ENCODE assay signal across 19 cellular contexts in genomic region chr3:11919390-11919789, GRCh38.
DNase-seq lines count a peak whose midpoint lies in the region; ATAC-seq and TF ChIP-seq lines count a peak whose summit lies in the region.
"Had no signal": no experiment of that assay in that cellular context is flagged by ENCODE, and none has a peak within 500 bp of the region (broad histone marks: within the 10 kb centered on the region; RNA-seq: fewer than 3 reads in every experiment).

No MANE protein-coding gene starts in this region.

- peaks cover 4% of the 10 kb centered on the region for H3K9me2 ChIP-seq in GM23338 (ENCODE audit: insufficient read depth)

- H3F3A ChIP-seq in GM23338 (replicated peaks; ENCODE audit: low read depth) = no peaks in the 10 kb centered on the region

- H4K20me1 ChIP-seq in GM23338 (replicated peaks; ENCODE audit: insufficient read depth) = no peaks in the 10 kb centered on the region
- H4K20me1 ChIP-seq: BLaER1 treated with 17β-estradiol and CSF1 and Interleukin-3, amounts not matched to agents 10 nM and 100 nM had no signal

- peaks cover 20% of the 10 kb centered on the region for H3K4me1 Mint-ChIP-seq in GM23338
- H3K4me1 Mint-ChIP-seq in osteocyte (ENCODE audit: unreplicated experiment) = no peaks in the 10 kb centered on the region
- H3K4me1 Mint-ChIP-seq in endothelial cell (ENCODE audit: unreplicated experiment) = no peaks in the 10 kb centered on the region
- H3K4me1 Mint-ChIP-seq: CD8-positive, alpha-beta memory T cell had no signal

- no peak overlapping the region for H3K27ac Mint-ChIP-seq in GM23338
- no peak overlapping the region for H3K27ac Mint-ChIP-seq in osteocyte (ENCODE audit: unreplicated experiment)
- no peak overlapping the region for H3K27ac Mint-ChIP-seq in endothelial cell (ENCODE audit: unreplicated experiment)

- H3K79me2 ChIP-seq in GM23338 (replicated peaks; ENCODE audit: insufficient read depth) = no peaks in the 10 kb centered on the region

- DNase-seq in NCI-H345 (lab: John Stamatoyannopoulos, UW) (peak; percentile 24), NCI-H345 treated with DMSO at 0.1 percent for 48 hours (lab: John Stamatoyannopoulos, UW; ENCODE audit: unreplicated experiment) (no peak), GM23338 (ENCODE audit: low spot score) (peak; percentile 51), SK-N-DZ (ENCODE audit: low spot score) (peak; percentile 61), osteocyte (ENCODE audit: extremely low spot score, unreplicated experiment) (peak; percentile 73), DMS114 treated with DMSO at 0.1 percent for 48 hours (lab: John Stamatoyannopoulos, UW; ENCODE audit: unreplicated experiment) (no peak), endothelial cell (ENCODE audit: low spot score) (no peak)
- DNase-seq: CD8-positive, alpha-beta memory T cell; GF-D8; IMR-90; Karpas-422; MM.1S; NCI-H1105; NCI-H1930; NCI-H526; RPMI8226; SIG-M5 had no signal

- H3K27me3 Mint-ChIP-seq in GM23338 (ENCODE audit: insufficient read depth, low read depth, poor library complexity) (peaks cover 5% of the 10 kb centered on the region), osteocyte (ENCODE audit: unreplicated experiment) (peaks cover 24% of the 10 kb centered on the region), endothelial cell (ENCODE audit: unreplicated experiment) (peaks cover 5% of the 10 kb centered on the region)

- no peak overlapping the region; the same call in 1 of the 2 replicates for H2AFZ ChIP-seq in GM23338

- H3K4me3 Mint-ChIP-seq in GM23338 = no peak overlapping the region
- H3K4me3 Mint-ChIP-seq in osteocyte (ENCODE audit: unreplicated experiment) = no peak overlapping the region
- no peak overlapping the region for H3K4me3 Mint-ChIP-seq in endothelial cell (ENCODE audit: unreplicated experiment)
- H3K4me3 Mint-ChIP-seq: CD8-positive, alpha-beta memory T cell had no signal

- H3K4me2 ChIP-seq in GM23338 = no peak overlapping the region
- H3K4me2 ChIP-seq: BLaER1 treated with 17β-estradiol and CSF1 and Interleukin-3, amounts not matched to agents 10 nM and 100 nM had no signal

- no peak overlapping the region for H3K27ac ChIP-seq in GM23338 (ENCODE audit: low read depth)
- H3K27ac ChIP-seq: BLaER1 treated with 17β-estradiol and CSF1 and Interleukin-3, amounts not matched to agents 10 nM and 100 nM had no signal

- ATAC-seq in GM23338 (peak; percentile 43), HG02588 (IDR thresholded peaks at IDR 0.05; ENCODE audit: unreplicated experiment) (no peak)

- no peaks in the 10 kb centered on the region for H3K36me3 ChIP-seq in GM23338 (ENCODE audit: insufficient read depth)
- H3K36me3 ChIP-seq: BLaER1 treated with 17β-estradiol and CSF1 and Interleukin-3, amounts not matched to agents 10 nM and 100 nM had no signal

- H3K4me1 ChIP-seq in GM23338 (ENCODE audit: insufficient read depth) = 0 out of 2 replicates have a peak, but pooled peaks cover 2% of the 10 kb centered on the region
- H3K4me1 ChIP-seq: BLaER1 treated with 17β-estradiol and CSF1 and Interleukin-3, amounts not matched to agents 10 nM and 100 nM had no signal

- H3K36me3 Mint-ChIP-seq in GM23338 (ENCODE audit: low read depth) (peaks cover 2% of the 10 kb centered on the region; the same call in 2 of the 3 replicates), osteocyte (ENCODE audit: unreplicated experiment) (no peaks in the 10 kb centered on the region), endothelial cell (ENCODE audit: low read depth, unreplicated experiment) (no peaks in the 10 kb centered on the region)
- H3K36me3 Mint-ChIP-seq: CD8-positive, alpha-beta memory T cell had no signal

- H3K4me3 ChIP-seq in GM23338 = no peak overlapping the region
- H3K4me3 ChIP-seq: BLaER1 treated with 17β-estradiol and CSF1 and Interleukin-3, amounts not matched to agents 10 nM and 100 nM had no signal

- H3K27me3 ChIP-seq in GM23338 (ENCODE audit: insufficient read depth) = no peaks in the 10 kb centered on the region
- H3K27me3 ChIP-seq: BLaER1 treated with 17β-estradiol and CSF1 and Interleukin-3, amounts not matched to agents 10 nM and 100 nM had no signal

- TF ChIP-seq CTCF in GM23338 (conservative IDR thresholded peaks at IDR 0.05; ENCODE audit: low read depth in 2 of 2) (no peak), osteocyte (IDR thresholded peaks at IDR 0.05) (no peak), endothelial cell (IDR thresholded peaks at IDR 0.05; ENCODE audit: unreplicated experiment) (no peak)

- peaks cover 12% of the 10 kb centered on the region; the same call in 2 of the 3 replicates for H3K9me3 Mint-ChIP-seq in GM23338
- H3K9me3 Mint-ChIP-seq in osteocyte (ENCODE audit: unreplicated experiment) = no peaks in the 10 kb centered on the region
- no peaks in the 10 kb centered on the region for H3K9me3 Mint-ChIP-seq in endothelial cell (ENCODE audit: unreplicated experiment)
- H3K9me3 Mint-ChIP-seq: CD8-positive, alpha-beta memory T cell had no signal

TF ChIP-seq in GM23338, 12 proteins besides CTCF, POLR2A, EP300 and RAD21:
- TF ChIP-seq NANOG (IDR thresholded peaks at IDR 0.05; ENCODE audit: borderline replicate concordance) (no peak), EZH2phosphoT487 (IDR thresholded peaks at IDR 0.05; ENCODE audit: unreplicated experiment) (no peak), ZNF331 (CRISPR knock-in tag; IDR thresholded peaks at IDR 0.05; ENCODE audit: low read depth) (no peak), STAT1 (IDR thresholded peaks at IDR 0.05; ENCODE audit: unreplicated experiment) (no peak), EZH2 (IDR thresholded peaks at IDR 0.05; ENCODE audit: low read depth, unreplicated experiment) (no peak), JUNB (IDR thresholded peaks at IDR 0.05; ENCODE audit: unreplicated experiment) (no peak), CREB1 (CRISPR knock-in tag; IDR thresholded peaks at IDR 0.05; ENCODE audit: low read depth) (no peak)

Comparison
In these comparisons a context has a peak if more than half of its experiments do, and no peak if none do; other contexts are left out.
1. DNase-seq: peak in NCI-H345 (single experiment), GM23338 (single experiment), SK-N-DZ (single experiment) and osteocyte (single experiment); none in NCI-H345 treated with DMSO at 0.1 percent for 48 hours (single experiment), DMS114 treated with DMSO at 0.1 percent for 48 hours (single experiment) and endothelial cell (single experiment).